In the genomic region with DNA sequence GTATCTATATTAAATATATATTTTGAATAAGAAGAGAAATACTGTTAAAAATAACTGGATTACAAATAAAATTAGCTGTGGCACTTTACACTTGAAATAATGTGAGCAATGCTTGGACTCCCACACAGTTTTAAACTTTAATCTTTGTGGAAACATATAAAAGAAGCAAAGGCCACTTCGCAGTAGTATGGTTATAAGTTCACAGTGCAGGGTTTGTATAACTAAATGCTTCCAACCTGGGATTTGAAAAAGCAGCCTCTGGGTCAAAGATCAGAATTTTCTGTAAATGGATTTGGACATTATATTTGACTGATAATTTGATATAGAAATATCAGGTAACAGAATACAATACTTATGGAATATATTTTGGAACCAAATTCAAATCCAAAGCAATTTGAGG, we compare ENCODE assay signal across 4 cellular contexts.
"Had no signal": no experiment of that assay in that cellular context is flagged by ENCODE, and none has a peak within 500 bp of the region (broad histone marks: within the 10 kb centered on the region; RNA-seq: fewer than 3 reads in every experiment).

No MANE protein-coding gene starts in this region.

- H3K9me3 ChIP-seq: HAP-1 had no signal

- H3K4me2 ChIP-seq: GM23338 had no signal

- ATAC-seq: GM23338 had no signal

- H3K4me3 Mint-ChIP-seq: GM23338, IgD-negative memory B cell had no signal

- H3K9me3 Mint-ChIP-seq: GM23338, IgD-negative memory B cell had no signal

- H3K4me1 Mint-ChIP-seq: GM23338, IgD-negative memory B cell had no signal

- DNase-seq: KBM-7 had no signal

- H3K36me3 ChIP-seq: HAP-1 had no signal

- H3K27ac Mint-ChIP-seq: GM23338, IgD-negative memory B cell had no signal

- H3K27me3 Mint-ChIP-seq: IgD-negative memory B cell had no signal

- H2AFZ ChIP-seq: GM23338 had no signal

- H3K4me1 ChIP-seq: HAP-1 had no signal

- H3K4me3 ChIP-seq: GM23338, HAP-1 had no signal
